In the genomic region with DNA sequence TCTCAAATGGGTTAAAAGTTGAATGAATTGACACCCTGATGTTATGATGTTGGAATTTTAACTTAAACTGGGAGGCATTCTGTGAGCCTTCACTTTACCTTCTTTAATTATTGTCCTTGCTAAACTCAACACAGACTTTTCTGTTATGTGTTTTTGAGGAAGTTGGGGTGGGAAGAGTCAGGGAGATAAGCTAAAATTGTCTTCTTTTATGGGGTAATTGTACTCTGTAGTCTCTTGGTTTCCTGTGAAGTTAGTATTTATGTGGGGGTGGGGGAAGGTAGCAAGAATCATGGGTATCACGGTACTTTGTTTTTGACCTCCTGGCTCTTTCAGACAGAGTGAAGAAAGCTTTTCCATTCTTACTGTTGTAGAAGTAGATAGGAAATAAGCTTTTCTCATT, we compare ENCODE assay signal across 20 cellular contexts. TPM values are rescaled to one million over a fixed set of nuclear protein-coding genes. Genes with fewer than 3 reads are reported as not detected.
DNase-seq lines count a peak whose midpoint lies in the region; ATAC-seq, FAIRE-seq and TF ChIP-seq lines count a peak whose summit lies in the region.
"Had no signal": no experiment of that assay in that cellular context is flagged by ENCODE, and none has a peak within 500 bp of the region (broad histone marks: within the 10 kb centered on the region; RNA-seq: fewer than 3 reads in every experiment).

No MANE protein-coding gene starts in this region.

- CTCF ChIA-PET in A673 (lab: Charles Lee) (no interaction called here), endothelial cell of umbilical vein (lab: Charles Lee) (interaction anchor here (0.8 to 2.2 kb wide), 4 partner anchors 9 to 104 kb away, joined by 3 to 5 read pairs (median 4); no protein-coding TSS in a partner anchor)
- CTCF ChIA-PET in activated CD8-positive, alpha-beta memory T cell treated with anti-CD3 and anti-CD28 coated beads, Interleukin-2, amount 10 ng/mL, durations not matched to agents 7 days and 5 days (lab: Charles Lee), result interaction anchor here (1.0 to 1.2 kb wide), 2 partner anchors 11 to 52 kb away, joined by 3 read pairs; a partner anchor contains a TSS

- DNase-seq in A673 (ENCODE audit: low spot score), result peak; percentile 43
- DNase-seq in GF-D8 (lab: John Stamatoyannopoulos, UW), result peak; percentile 86
- peak; percentile 52 for DNase-seq in SKM-1 treated with dmso at 0.1 percent for 144 hours (lab: John Stamatoyannopoulos, UW; ENCODE audit: unreplicated experiment)
- peak; percentile 48 for DNase-seq in endothelial cell of umbilical vein (ENCODE audit: low read depth, low spot score)
- no peak for DNase-seq in activated CD8-positive, alpha-beta memory T cell treated with anti-CD3 and anti-CD28 coated beads, Interleukin-2, amount 10 ng/mL, durations not matched to agents 7 days and 5 days
- DNase-seq in osteoblast (ENCODE audit: insufficient read length, low spot score, missing footprints), result no peak
- DNase-seq: caudate nucleus, DND-41, Karpas-422, mesendoderm, NCI-H2081, NCI-H526 treated with DMSO at 0.1 percent for 48 hours, occipital lobe, small intestine, T-helper 2 cell had no signal

- ATAC-seq in HG03378 (IDR thresholded peaks at IDR 0.05; ENCODE audit: unreplicated experiment) (no peak), GM18511 (IDR thresholded peaks at IDR 0.05; ENCODE audit: unreplicated experiment) (no peak)
- no peak for ATAC-seq in activated CD8-positive, alpha-beta memory T cell treated with anti-CD3 and anti-CD28 coated beads, Interleukin-2, amount 10 ng/mL, durations not matched to agents 7 days and 5 days
- ATAC-seq: gastroesophageal sphincter had no signal

- H3K27me3 ChIP-seq in A673 (replicated peaks; ENCODE audit: insufficient read depth, low read depth, low read length, poor library complexity) (no peaks in the 10 kb centered on the region), endothelial cell of umbilical vein (ENCODE audit: control insufficient read depth in 2 of 2, insufficient read depth in 2 of 2, low read length in 2 of 2) (no peaks in the 10 kb centered on the region), osteoblast (ENCODE audit: insufficient read depth, low read length) (no peaks in the 10 kb centered on the region)
- H3K27me3 ChIP-seq: gastroesophageal sphincter had no signal

- H3K4me1 Mint-ChIP-seq in activated CD8-positive, alpha-beta memory T cell treated with anti-CD3 and anti-CD28 coated beads, Interleukin-2, amount 10 ng/mL, durations not matched to agents 7 days and 5 days, result peaks cover 12% of the 10 kb centered on the region

- H3K4me2 ChIP-seq in endothelial cell of umbilical vein (ENCODE audit: insufficient read depth, low read length) (peak overlapping the region; percentile 24), osteoblast (ENCODE audit: insufficient read depth, low read length) (no peak overlapping the region)

- TF ChIP-seq POLR2A in endothelial cell of umbilical vein (IDR thresholded peaks at IDR 0.05; ENCODE audit: low read depth, low read length), result no peak

- H3K4me3 ChIP-seq in A673 (ENCODE audit: low read depth, low read length, poor library complexity, severe bottlenecking), result no peak overlapping the region
- H3K4me3 ChIP-seq in endothelial cell of umbilical vein (replicated peaks in 1 of 3; ENCODE audit: insufficient read depth in 1 of 3, low read depth in 1 of 3, low read length in 3 of 3), result no peak overlapping the region
- no peak overlapping the region for H3K4me3 ChIP-seq in osteoblast (ENCODE audit: insufficient read depth, low read length)
- H3K4me3 ChIP-seq: gastroesophageal sphincter had no signal

- H3K27me3 Mint-ChIP-seq in activated CD8-positive, alpha-beta memory T cell treated with anti-CD3 and anti-CD28 coated beads, Interleukin-2, amount 10 ng/mL, durations not matched to agents 7 days and 5 days, result no peaks in the 10 kb centered on the region

- H2AFZ ChIP-seq in endothelial cell of umbilical vein (ENCODE audit: low read depth, low read length) (no peak overlapping the region), osteoblast (ENCODE audit: low read length) (no peak overlapping the region)

- no peaks in the 10 kb centered on the region for H3K9me3 Mint-ChIP-seq in activated CD8-positive, alpha-beta memory T cell treated with anti-CD3 and anti-CD28 coated beads, Interleukin-2, amount 10 ng/mL, durations not matched to agents 7 days and 5 days (ENCODE audit: low read depth)

- H4K20me1 ChIP-seq in endothelial cell of umbilical vein (replicated peaks; ENCODE audit: control insufficient read depth, extremely low read depth, insufficient read depth, low read length) (no peaks in the 10 kb centered on the region), osteoblast (ENCODE audit: insufficient read depth, low read length) (peaks cover 3% of the 10 kb centered on the region)

- FAIRE-seq in endothelial cell of umbilical vein (lab: Jason Lieb, UNC), result no peak
- FAIRE-seq: endometrium, RCC 7860, small intestine had no signal

- no TSS peak for BruUV-seq in A673 (replicated peaks; lab: Mats Ljungman, UMichigan)
- no TSS peak for BruUV-seq in endothelial cell of umbilical vein (replicated peaks; lab: Mats Ljungman, UMichigan)

- H3K9me1 ChIP-seq in endothelial cell of umbilical vein (replicated peaks; ENCODE audit: control insufficient read depth, extremely low read depth, insufficient read depth, low read length), result no peaks in the 10 kb centered on the region

- no peak for TF ChIP-seq CTCF in A673 (conservative IDR thresholded peaks at IDR 0.05; ENCODE audit: low read depth, low read length)
- TF ChIP-seq CTCF in endothelial cell of umbilical vein (IDR thresholded peaks at IDR 0.05; ENCODE audit: extremely low read depth in 1 of 2, insufficient read depth in 1 of 2, low read depth in 1 of 2, low read length in 2 of 2), result no peak
- no peak for TF ChIP-seq CTCF in osteoblast (IDR thresholded peaks at IDR 0.05; ENCODE audit: extremely low read depth, low read depth, low read length)

- H3K27ac Mint-ChIP-seq in activated CD8-positive, alpha-beta memory T cell treated with anti-CD3 and anti-CD28 coated beads, Interleukin-2, amount 10 ng/mL, durations not matched to agents 7 days and 5 days, result no peak overlapping the region

- dilution Hi-C loops in endothelial cell of umbilical vein (cut with MboI; ENCODE audit: extremely low pct_ligation_motif_present, low sequenced_read_pairs), result no loop called here

- H3K79me2 ChIP-seq in endothelial cell of umbilical vein (ENCODE audit: control insufficient read depth, insufficient read depth, low read length), result peaks cover 3% of the 10 kb centered on the region
- no peaks in the 10 kb centered on the region for H3K79me2 ChIP-seq in osteoblast (ENCODE audit: insufficient read depth, low read length)

- H3K4me1 ChIP-seq in A673 (ENCODE audit: insufficient read depth, low read length, poor library complexity, severe bottlenecking) (peaks cover 31% of the 10 kb centered on the region), endothelial cell of umbilical vein (ENCODE audit: control insufficient read depth, extremely low read depth, insufficient read depth, low read length) (peaks cover 17% of the 10 kb centered on the region), osteoblast (ENCODE audit: insufficient read depth, low read length) (no peaks in the 10 kb centered on the region)
- H3K4me1 ChIP-seq: gastroesophageal sphincter had no signal

- H3K9me3 ChIP-seq in A673 (ENCODE audit: low read depth, low read length, poor library complexity, severe bottlenecking), result no peaks in the 10 kb centered on the region
- no peaks in the 10 kb centered on the region for H3K9me3 ChIP-seq in endothelial cell of umbilical vein (replicated peaks; ENCODE audit: control insufficient read depth, insufficient read depth, low read length)
- no peaks in the 10 kb centered on the region for H3K9me3 ChIP-seq in osteoblast (ENCODE audit: low read depth, low read length)
- H3K9me3 ChIP-seq: gastroesophageal sphincter had no signal

- H3K4me3 Mint-ChIP-seq in activated CD8-positive, alpha-beta memory T cell treated with anti-CD3 and anti-CD28 coated beads, Interleukin-2, amount 10 ng/mL, durations not matched to agents 7 days and 5 days, result no peak overlapping the region

- POLR2A ChIA-PET in A673 (lab: Charles Lee; ENCODE audit: low non-redundant PET), result no interaction called here
- POLR2A ChIA-PET in endothelial cell of umbilical vein (lab: Charles Lee), result interaction anchor here (0.6 kb wide), 1 partner anchor 10 kb away, joined by 3 read pairs; no protein-coding TSS in a partner anchor

- intact Hi-C loops in A673 (cut with micrococcal nuclease; ENCODE audit: unreplicated experiment), result loop anchor here (10.0 kb wide), 1 partner anchor 487 kb away; a partner anchor contains a TSS
- intact Hi-C loops in endothelial cell of umbilical vein (cut with micrococcal nuclease), result no loop called here

- H3K27ac ChIP-seq in A673 (ENCODE audit: low read depth, low read length, poor library complexity, severe bottlenecking), result peak overlapping the region; percentile 26
- no peak overlapping the region for H3K27ac ChIP-seq in endothelial cell of umbilical vein (ENCODE audit: insufficient read depth, low read depth, low read length)
- no peak overlapping the region for H3K27ac ChIP-seq in osteoblast (ENCODE audit: low read depth, low read length)
- H3K27ac ChIP-seq: gastroesophageal sphincter had no signal

- H3K36me3 ChIP-seq in A673 (ENCODE audit: insufficient read depth, low read length, poor library complexity, severe bottlenecking), result peaks cover 35% of the 10 kb centered on the region
- H3K36me3 ChIP-seq in endothelial cell of umbilical vein (ENCODE audit: control insufficient read depth in 2 of 2, extremely low read depth in 1 of 2, insufficient read depth in 2 of 2, low read length in 2 of 2), result peaks cover 3 to 11% of the 10 kb centered on the region in 2 experiments
- H3K36me3 ChIP-seq in osteoblast (ENCODE audit: insufficient read depth, low read length), result peaks cover 28% of the 10 kb centered on the region

- no peak overlapping the region for H3K9ac ChIP-seq in endothelial cell of umbilical vein (replicated peaks; ENCODE audit: extremely low read depth, insufficient read depth, low read length)

- H3K36me3 Mint-ChIP-seq in activated CD8-positive, alpha-beta memory T cell treated with anti-CD3 and anti-CD28 coated beads, Interleukin-2, amount 10 ng/mL, durations not matched to agents 7 days and 5 days, result peaks cover 35% of the 10 kb centered on the region

RNA-seq across cellular contexts. Expression of a gene that starts 32.9 kb away (rescaled TPM):
- 105 and 109 TPM in 2 replicates for total RNA-seq in A673 (2021)
- total RNA-seq in endothelial cell of umbilical vein, result 44.8 and 49.6 TPM in 2 replicates
- 1.8 and 1.9 TPM in 2 replicates for polyA plus RNA-seq in endothelial cell of umbilical vein
- polyA plus RNA-seq in endothelial cell of umbilical vein (2011; cell fraction: cytosol; rRNA removed), result 6.9 and 7.2 TPM in 2 replicates
- polyA plus RNA-seq in endothelial cell of umbilical vein (2011; cell fraction: nucleus; rRNA removed), result 7.2 and 11.4 TPM in 2 replicates
- polyA plus RNA-seq in endothelial cell of umbilical vein (2012), result 36.1 and 51.2 TPM in 2 replicates
- 6.6 and 8.5 TPM in 2 replicates for polyA minus RNA-seq in endothelial cell of umbilical vein
- polyA minus RNA-seq in endothelial cell of umbilical vein (2011; cell fraction: cytosol; rRNA and poly(A)+ RNA removed), result 8.6 TPM
- polyA minus RNA-seq in endothelial cell of umbilical vein (2011; cell fraction: nucleus; rRNA and poly(A)+ RNA removed), result 6.9 and 11.2 TPM in 2 replicates
- total RNA-seq in activated CD8-positive, alpha-beta memory T cell treated with anti-CD3 and anti-CD28 coated beads, Interleukin-2, amount 10 ng/mL, durations not matched to agents 7 days and 5 days, result 10 to 100 TPM; 48.9 to 71.4 TPM
- total RNA-seq in osteoblast, result 12.7 TPM in 2 replicates

RNA-seq across cellular contexts. Expression of a gene that starts 52.0 kb away (rescaled TPM):
- total RNA-seq in A673 (2021) (138 and 160 TPM in 2 replicates), endothelial cell of umbilical vein (29.6 and 32.7 TPM in 2 replicates), osteoblast (30.4 and 30.9 TPM in 2 replicates)
- polyA plus RNA-seq in endothelial cell of umbilical vein, result 8.3 and 11.7 TPM in 2 replicates
- polyA plus RNA-seq in endothelial cell of umbilical vein (2011; cell fraction: cytosol; rRNA removed), result 12.7 and 13.0 TPM in 2 replicates
- polyA plus RNA-seq in endothelial cell of umbilical vein (2011; cell fraction: nucleus; rRNA removed), result 31.7 and 38.5 TPM in 2 replicates
- 25.6 and 29.0 TPM in 2 replicates for polyA plus RNA-seq in endothelial cell of umbilical vein (2012)
- 16.3 and 23.9 TPM in 2 replicates for polyA minus RNA-seq in endothelial cell of umbilical vein
- 19.2 TPM for polyA minus RNA-seq in endothelial cell of umbilical vein (2011; cell fraction: cytosol; rRNA and poly(A)+ RNA removed)
- 34.9 and 49.5 TPM in 2 replicates for polyA minus RNA-seq in endothelial cell of umbilical vein (2011; cell fraction: nucleus; rRNA and poly(A)+ RNA removed)
- total RNA-seq in activated CD8-positive, alpha-beta memory T cell treated with anti-CD3 and anti-CD28 coated beads, Interleukin-2, amount 10 ng/mL, durations not matched to agents 7 days and 5 days, result 10 to 100 TPM; 41.5 to 44.9 TPM

Comparison
In these comparisons a context has a peak if more than half of its experiments do, and no peak if none do; other contexts are left out.
1. DNase-seq: peak in A673 (single experiment), GF-D8 (single experiment), SKM-1 treated with dmso at 0.1 percent for 144 hours (single experiment) and endothelial cell of umbilical vein (single experiment); none in activated CD8-positive, alpha-beta memory T cell treated with anti-CD3 and anti-CD28 coated beads, Interleukin-2, amount 10 ng/mL, durations not matched to agents 7 days and 5 days (single experiment) and osteoblast (single experiment).